ENCODE assay signal across 8 cellular contexts in genomic region chr20:17968366-17969275, GRCh38. TPM values are rescaled to one million over a fixed set of nuclear protein-coding genes. Genes with fewer than 3 reads are reported as not detected.
DNase-seq lines count a peak whose midpoint lies in the region; ATAC-seq and TF ChIP-seq lines count a peak whose summit lies in the region.

TSS of gene MGME1 (plus strand) at chr20:17969018. CDS start at chr20:17969860, 842 bp downstream.
TSS of gene SNX5 (minus strand) at chr20:17968794. CDS start at chr20:17968425, 369 bp downstream.

- H3K36me3 ChIP-seq in prostate gland (no peaks in the 10 kb centered on the region), urinary bladder (ENCODE audit: insufficient read depth) (no peaks in the 10 kb centered on the region)

- peak; percentile 84 to 86 for DNase-seq in NCI-H187 (lab: John Stamatoyannopoulos, UW)
- peak; percentile 96 to 100 (median 99) for DNase-seq in T-helper 2 cell
- DNase-seq in left ventricle myocardium superior = peak; percentile 100
- DNase-seq in prostate gland (ENCODE audit: low spot score) = peak; percentile 99

- H3K4me3 ChIP-seq in prostate gland (peak within 1 kb of the TSS; percentile 71 to 96), urinary bladder (ENCODE audit: low read depth, low read length) (peak within 1 kb of the TSS; percentile 71)

- TF ChIP-seq POLR2A in prostate gland (IDR thresholded peaks at IDR 0.05) = peak; percentile 45

- TF ChIP-seq CTCF in prostate gland (IDR thresholded peaks at IDR 0.05) = peak in 2 of 4 experiments; percentile 14 to 28

- ATAC-seq in GM18498 (IDR thresholded peaks at IDR 0.05; ENCODE audit: unreplicated experiment) (peak; percentile 78), HG02938 (IDR thresholded peaks at IDR 0.05; ENCODE audit: unreplicated experiment) (peak; percentile 80), left ventricle myocardium superior (peak; percentile 97)

- no peaks in the 10 kb centered on the region for H3K9me3 ChIP-seq in prostate gland

- WGBS in prostate gland = 1% methylated on average over 46 of the region's 96 CpGs
- under 1% methylated on average over 96 of the region's 96 CpGs for WGBS in urinary bladder

- no peaks in the 10 kb centered on the region for H3K27me3 ChIP-seq in prostate gland (replicated peaks; ENCODE audit: insufficient read depth)

- H3K27ac ChIP-seq in angular gyrus (ENCODE audit: low read depth, low read length) (peak within 1 kb of the TSS; percentile 97), prostate gland (peak within 1 kb of the TSS; percentile 97 to 98), urinary bladder (ENCODE audit: low read depth) (peak within 1 kb of the TSS; percentile 100)

- H3K4me1 ChIP-seq in prostate gland (replicated peaks) = no peaks in the 10 kb centered on the region
- peaks cover 2% of the 10 kb centered on the region for H3K4me1 ChIP-seq in urinary bladder (ENCODE audit: insufficient read depth)

- intact Hi-C loops in left ventricle myocardium superior (cut with micrococcal nuclease) = no loop called here
- intact Hi-C loops in prostate gland (cut with DNase I) = no loop called here

RNA-seq across cellular contexts. Expression of gene MGME1, which starts in this region (rescaled TPM):
- total RNA-seq in left ventricle myocardium superior = 13.9 TPM
- total RNA-seq in prostate gland = 10 to 100 TPM; 11.1 to 15.5 TPM
- total RNA-seq in urinary bladder = 15.0 TPM
- 8.9 TPM for polyA plus RNA-seq in urinary bladder

RNA-seq across cellular contexts. Expression of gene SNX5, which starts in this region (rescaled TPM):
- total RNA-seq in left ventricle myocardium superior (40.4 TPM), prostate gland (10 to 100 TPM; 48.3 to 84.8 TPM), urinary bladder (138 TPM)
- 51.9 TPM for polyA plus RNA-seq in urinary bladder

Comparison
In these comparisons a context has a peak if more than half of its experiments do, and no peak if none do; other contexts are left out.
1. Peak in every context shown above with its lines: DNase-seq, ATAC-seq, H3K4me3 ChIP-seq and H3K27ac ChIP-seq.